In genomic region chr7:105652359-105652993, GRCh38 we compare ENCODE assay signal across 8 cellular contexts.
A peak's percentile ranks its signal among the peaks of the same experiment; 100 is the strongest.
DNase-seq lines count a peak whose midpoint lies in the region; ATAC-seq and TF ChIP-seq lines count a peak whose summit lies in the region.

No MANE protein-coding gene starts in this region.

- CTCF ChIA-PET in Calu3 (lab: Charles Lee) (interaction anchor here (1.3 kb wide), 1 partner anchor 390 kb away, joined by 10 read pairs; no protein-coding TSS in a partner anchor), IMR-90 (lab: Yijun Ruan, JAX) (interaction anchor here (0.5 to 1.7 kb wide), 7 partner anchors 8 to 430 kb away, joined by 3 to 4 read pairs (median 3); no protein-coding TSS in a partner anchor)

- H3K27me3 ChIP-seq in IMR-90 (ENCODE audit: control insufficient read depth, insufficient read depth, low read length) (no peaks in the 10 kb centered on the region), Peyer's patch (no peaks in the 10 kb centered on the region), thyroid gland (no peaks in the 10 kb centered on the region)

- H3K9me3 ChIP-seq in IMR-90 (ENCODE audit: control insufficient read depth, insufficient read depth, low read length) (no peaks in the 10 kb centered on the region), Peyer's patch (no peaks in the 10 kb centered on the region), thyroid gland (no peaks in the 10 kb centered on the region)

- peak; percentile 94 for TF ChIP-seq RAD21 in IMR-90 (IDR thresholded peaks at IDR 0.05; ENCODE audit: low read length)

- H3K4me1 ChIP-seq in IMR-90 (ENCODE audit: control insufficient read depth, insufficient read depth, low read length) (peaks cover 10% of the 10 kb centered on the region; the same call in 1 of the 2 replicates), Peyer's patch (no peaks in the 10 kb centered on the region), thyroid gland (peaks cover 45 to 60% of the 10 kb centered on the region in 2 donors)

- no peak overlapping the region for H3K56ac ChIP-seq in IMR-90 (ENCODE audit: extremely low read depth, insufficient read depth, low read length)

- H3K4me3 ChIP-seq in IMR-90 (ENCODE audit: insufficient read depth, low read depth, low read length) = no peak overlapping the region
- no peak overlapping the region for H3K4me3 ChIP-seq in Peyer's patch
- H3K4me3 ChIP-seq in fibroblast of the aortic adventitia (ENCODE audit: low read depth, low read length) = no peak overlapping the region
- H3K4me3 ChIP-seq in thyroid gland (replicated peaks in 1 of 3) = no peak overlapping the region

- no peak overlapping the region for H2BK20ac ChIP-seq in IMR-90 (ENCODE audit: low read depth, low read length)

- peak; percentile 82 for ATAC-seq in GM21367 (IDR thresholded peaks at IDR 0.05; ENCODE audit: unreplicated experiment)
- peak; percentile 94 for ATAC-seq in IMR-90 (ENCODE audit: low read depth)
- peak; percentile 80 to 83 for ATAC-seq in activated T-cell treated with anti-CD3 and anti-CD28 coated beads, Interleukin-2, amount 50 U/mL, for 72 hours (replicated peaks in 1 of 2)

- H3K14ac ChIP-seq in IMR-90 (replicated peaks; ENCODE audit: low read depth, low read length) = no peak overlapping the region

- H2AFZ ChIP-seq in IMR-90 (replicated peaks; ENCODE audit: low read length, poor library complexity) = peak overlapping the region; percentile 6

- H3K4me1 Mint-ChIP-seq in Calu3 (ENCODE audit: low read depth, unreplicated experiment) = peaks cover 30% of the 10 kb centered on the region
- H3K4me1 Mint-ChIP-seq in activated T-cell treated with anti-CD3 and anti-CD28 coated beads, Interleukin-2, amount 50 U/mL, for 72 hours (ENCODE audit: low read depth) = peaks cover 21% of the 10 kb centered on the region

- no peak overlapping the region for H3K27ac Mint-ChIP-seq in Calu3 (ENCODE audit: unreplicated experiment)
- no peak overlapping the region for H3K27ac Mint-ChIP-seq in activated T-cell treated with anti-CD3 and anti-CD28 coated beads, Interleukin-2, amount 50 U/mL, for 72 hours

- H3K36me3 ChIP-seq in IMR-90 (ENCODE audit: control insufficient read depth, insufficient read depth, low read length) (no peaks in the 10 kb centered on the region), Peyer's patch (peaks cover 0 to 7% (median 0%) of the 10 kb centered on the region in 3 donors), thyroid gland (no peaks in the 10 kb centered on the region)

- DNase-seq in Calu3 (peak; percentile 86), IMR-90 (peak; percentile 71), Peyer's patch (peak; percentile 56 to 87 (median 83)), fibroblast of the aortic adventitia (ENCODE audit: low read depth) (peak; percentile 79), occipital lobe (lab: John Stamatoyannopoulos, UW) (peak; percentile 64), thyroid gland (peak; percentile 84 to 85)
- peak; percentile 65 to 69 for DNase-seq in activated T-cell treated with anti-CD3 and anti-CD28 coated beads, Interleukin-2, amount 50 U/mL, for 72 hours

- H2AK5ac ChIP-seq in IMR-90 (ENCODE audit: low read depth, low read length) = no peak overlapping the region

- dilution Hi-C loops in IMR-90 (cut with HindIII; ENCODE audit: low sequenced_read_pairs, unreplicated experiment) = no loop called here

- WGBS in IMR-90 (ENCODE audit: extremely low coverage in 2 of 2, insufficient read length in 1 of 2), 2 experiments = 18% methylated on average over 4 of the region's 8 CpGs; no CpG with 5 or more reads in 1 of the 2 experiments
- 37 to 59% methylated on average over 5 to 7 of the region's 8 CpGs for whole genome bisulfite sequencing in thyroid gland, 2 donors

- POLR2A ChIA-PET in IMR-90 (lab: Charles Lee; ENCODE audit: unreplicated experiment) = no interaction called here

- peaks cover 5% of the 10 kb centered on the region for H3K36me3 Mint-ChIP-seq in Calu3 (ENCODE audit: insufficient read depth, unreplicated experiment)
- peaks cover 2 to 5% of the 10 kb centered on the region in 2 donors for H3K36me3 Mint-ChIP-seq in activated T-cell treated with anti-CD3 and anti-CD28 coated beads, Interleukin-2, amount 50 U/mL, for 72 hours (ENCODE audit: insufficient read depth in 2 of 2)

- no peaks in the 10 kb centered on the region for H3K9me3 Mint-ChIP-seq in Calu3 (ENCODE audit: low read depth, unreplicated experiment)
- no peaks in the 10 kb centered on the region for H3K9me3 Mint-ChIP-seq in activated T-cell treated with anti-CD3 and anti-CD28 coated beads, Interleukin-2, amount 50 U/mL, for 72 hours

- no peak for TF ChIP-seq POLR2A in IMR-90 (IDR thresholded peaks at IDR 0.05; ENCODE audit: low read depth, low read length)
- no peak for TF ChIP-seq POLR2A in Peyer's patch (IDR thresholded peaks at IDR 0.05)
- no peak for TF ChIP-seq POLR2A in thyroid gland (IDR thresholded peaks at IDR 0.05)

- H3K79me1 ChIP-seq in IMR-90 (ENCODE audit: low read depth in 1 of 2, low read length in 2 of 2) = no peaks in the 10 kb centered on the region

- no peak overlapping the region for H2BK120ac ChIP-seq in IMR-90 (ENCODE audit: low read depth, low read length)

- no peaks in the 10 kb centered on the region for H3K27me3 Mint-ChIP-seq in Calu3 (ENCODE audit: unreplicated experiment)
- no peaks in the 10 kb centered on the region for H3K27me3 Mint-ChIP-seq in activated T-cell treated with anti-CD3 and anti-CD28 coated beads, Interleukin-2, amount 50 U/mL, for 72 hours (ENCODE audit: low read depth)

- no peak overlapping the region for H3K4me3 Mint-ChIP-seq in Calu3 (ENCODE audit: low read depth, unreplicated experiment)
- H3K4me3 Mint-ChIP-seq in activated T-cell treated with anti-CD3 and anti-CD28 coated beads, Interleukin-2, amount 50 U/mL, for 72 hours = no peak overlapping the region

- no peak overlapping the region for H3K23ac ChIP-seq in IMR-90 (ENCODE audit: low read depth, low read length)

- H3K27ac ChIP-seq in IMR-90 (ENCODE audit: insufficient read depth, low read length) (no peak overlapping the region), Peyer's patch (no peak overlapping the region), thyroid gland (no peak overlapping the region)

- H4K8ac ChIP-seq in IMR-90 (ENCODE audit: low read depth in 2 of 2, low read length in 2 of 2) = no peak overlapping the region

- H4K91ac ChIP-seq in IMR-90 (ENCODE audit: insufficient read depth, low read depth, low read length) = no peak overlapping the region

- in situ Hi-C loops in IMR-90 (cut with MboI; ENCODE audit: low sequenced_read_pairs) = no loop called here

- H3K4ac ChIP-seq in IMR-90 (ENCODE audit: low read depth, low read length) = no peak overlapping the region

- no peak overlapping the region for H3K18ac ChIP-seq in IMR-90 (ENCODE audit: low read depth, low read length)

- no peak overlapping the region for H2BK5ac ChIP-seq in IMR-90 (ENCODE audit: low read depth, low read length, poor library complexity, severe bottlenecking)

- BruUV-seq in Calu3 (replicated peaks; lab: Mats Ljungman, UMichigan) (no TSS peak), IMR-90 (replicated peaks; lab: Mats Ljungman, UMichigan) (no TSS peak)

- peaks cover 13% of the 10 kb centered on the region for H4K20me1 ChIP-seq in IMR-90 (ENCODE audit: insufficient read depth, low read length)

- intact Hi-C loops in Calu3 (cut with micrococcal nuclease; ENCODE audit: unreplicated experiment) (loop anchor here (1.0 to 10.0 kb wide), 5 partner anchors 105 to 502 kb away; partner anchors contain the start of gene ATXN7L1), IMR-90 (cut with micrococcal nuclease) (loop anchor here (1.0 to 10.0 kb wide), 7 partner anchors 92 to 502 kb away; partner anchors contain the start of gene ATXN7L1), thyroid gland (cut with DNase I) (loop anchor here (5.0 to 10.0 kb wide), 4 partner anchors 92 to 390 kb away; partner anchors contain the start of gene ATXN7L1)

- H2BK15ac ChIP-seq in IMR-90 (ENCODE audit: low read depth, low read length) = no peak overlapping the region

- no peak overlapping the region for H3K4me2 ChIP-seq in IMR-90 (ENCODE audit: low read depth, low read length)

- no peak overlapping the region for H3K9ac ChIP-seq in IMR-90 (ENCODE audit: low read depth, low read length)

- peak; percentile 75 for TF ChIP-seq CTCF in Calu3 (IDR thresholded peaks at IDR 0.05; ENCODE audit: unreplicated experiment)
- TF ChIP-seq CTCF in IMR-90 (conservative IDR thresholded peaks at IDR 0.05; ENCODE audit: low read depth, low read length) = peak; percentile 85
- peak; percentile 60 to 86 (median 79) for TF ChIP-seq CTCF in Peyer's patch (IDR thresholded peaks at IDR 0.05)
- peak; percentile 96 for TF ChIP-seq CTCF in fibroblast of the aortic adventitia (IDR thresholded peaks at IDR 0.05; ENCODE audit: insufficient read depth, low read length)
- TF ChIP-seq CTCF in thyroid gland (IDR thresholded peaks at IDR 0.05) = peak; percentile 85 to 94 (median 88)

- no peak overlapping the region for H4K5ac ChIP-seq in IMR-90 (ENCODE audit: low read depth, low read length)

- H2AK9ac ChIP-seq in IMR-90 (replicated peaks; ENCODE audit: low read depth, low read length, poor library complexity) = no peak overlapping the region

- peaks cover 8% of the 10 kb centered on the region; the same call in 1 of the 2 replicates for H3K9me1 ChIP-seq in IMR-90 (ENCODE audit: insufficient read depth, low read length)

TF ChIP-seq in IMR-90, 13 proteins besides CTCF, POLR2A, EP300 and RAD21:
- no peak for TF ChIP-seq ELK1 (IDR thresholded peaks at IDR 0.05; ENCODE audit: borderline replicate concordance, low read depth, low read length)
- no peak for TF ChIP-seq MXI1 (IDR thresholded peaks at IDR 0.05; ENCODE audit: borderline replicate concordance, low read depth, low read length)
- TF ChIP-seq FOS (IDR thresholded peaks at IDR 0.05; ENCODE audit: low read depth, low read length) = no peak
- peak; percentile 61 for TF ChIP-seq CEBPB (IDR thresholded peaks at IDR 0.05; ENCODE audit: low read depth, low read length)
- TF ChIP-seq SMC3 (IDR thresholded peaks at IDR 0.05; ENCODE audit: low read depth, low read length) = peak; percentile 93
- no peak for TF ChIP-seq CHD1 (IDR thresholded peaks at IDR 0.05; ENCODE audit: low read depth, low read length)
